ENCODE assay signal across 24 cellular contexts in genomic region chr14:45271858-45272537, GRCh38.
"Had no signal": no experiment of that assay in that cellular context is flagged by ENCODE, and none has a peak within 500 bp of the region (broad histone marks: within the 10 kb centered on the region; RNA-seq: fewer than 3 reads in every experiment).

No MANE protein-coding gene starts in this region.

- H3K9me3 Mint-ChIP-seq: naive thymus-derived CD4-positive, alpha-beta T cell; natural killer cell treated with Interleukin-12 subunit alpha and Interleukin-12 subunit beta and Interleukin-15 and Interleukin-18, amount 100 ng/mL, for 72 hours; stimulated activated effector memory CD8-positive, alpha-beta T cell treated with anti-CD3 and anti-CD28 coated beads, Interleukin-12 subunit alpha, Interleukin-12 subunit beta, amount 100 ng/mL, for 72 hours; stimulated activated naive CD8-positive, alpha-beta T cell treated with anti-CD3 and anti-CD28 coated beads, Interleukin-15, Interleukin-2, amounts not matched to agents 100 ng/mL and 50 ng/mL, for 24 hours had no signal

- H2AFZ ChIP-seq: hepatocyte had no signal

- H3K4me3 ChIP-seq: hepatocyte, left ventricle myocardium inferior, lung, mucosa of descending colon, ovary, right atrium auricular region, sigmoid colon, spleen, suprapubic skin, thoracic aorta, tibial artery, upper lobe of right lung had no signal

- H3K27ac ChIP-seq: hepatocyte, left ventricle myocardium inferior, ovary, right atrium auricular region, sigmoid colon, spleen, suprapubic skin, thoracic aorta, tibial artery, upper lobe of right lung had no signal

- H3K27me3 ChIP-seq: hepatocyte, ovary, right atrium auricular region, sigmoid colon, spleen, suprapubic skin, tibial artery, upper lobe of right lung had no signal

- H3K36me3 ChIP-seq: left ventricle myocardium inferior, ovary, right atrium auricular region, sigmoid colon, spleen, suprapubic skin, thoracic aorta, tibial artery, upper lobe of right lung had no signal

- H3K27me3 Mint-ChIP-seq: natural killer cell treated with Interleukin-12 subunit alpha and Interleukin-12 subunit beta and Interleukin-15 and Interleukin-18, amount 100 ng/mL, for 72 hours; progenitor cell of endocrine pancreas; stimulated activated naive CD8-positive, alpha-beta T cell treated with anti-CD3 and anti-CD28 coated beads, Interleukin-15, Interleukin-2, amounts not matched to agents 100 ng/mL and 50 ng/mL, for 24 hours had no signal

- DNase-seq: islet precursor cell; left ventricle myocardium inferior; midbrain; mucosa of descending colon; naive thymus-derived CD4-positive, alpha-beta T cell; ovary; sigmoid colon; small intestine; spleen; stimulated activated CD4-positive, alpha-beta T cell treated with anti-CD3 and anti-CD28 coated beads, Interleukin-4, amount 100 ng/mL, for 24 hours; stimulated activated naive CD4-positive, alpha-beta T cell; tibial artery; trophoblast cell; upper lobe of right lung had no signal

- H3K4me3 Mint-ChIP-seq: naive thymus-derived CD4-positive, alpha-beta T cell; natural killer cell treated with Interleukin-12 subunit alpha and Interleukin-12 subunit beta and Interleukin-15 and Interleukin-18, amount 100 ng/mL, for 72 hours; stimulated activated effector memory CD8-positive, alpha-beta T cell treated with anti-CD3 and anti-CD28 coated beads, Interleukin-12 subunit alpha, Interleukin-12 subunit beta, amount 100 ng/mL, for 72 hours; stimulated activated naive CD8-positive, alpha-beta T cell treated with anti-CD3 and anti-CD28 coated beads, Interleukin-15, Interleukin-2, amounts not matched to agents 100 ng/mL and 50 ng/mL, for 24 hours had no signal

- H3K4me1 Mint-ChIP-seq: naive thymus-derived CD4-positive, alpha-beta T cell had no signal

- ATAC-seq: mucosa of descending colon; naive thymus-derived CD4-positive, alpha-beta T cell; natural killer cell treated with Interleukin-12 subunit alpha and Interleukin-12 subunit beta and Interleukin-15 and Interleukin-18, amount 100 ng/mL, for 72 hours; stimulated activated effector memory CD8-positive, alpha-beta T cell treated with anti-CD3 and anti-CD28 coated beads, Interleukin-12 subunit alpha, Interleukin-12 subunit beta, amount 100 ng/mL, for 72 hours; upper lobe of right lung had no signal

- H3K79me2 ChIP-seq: hepatocyte had no signal

- FAIRE-seq: small intestine, urothelium cell line had no signal

- H3K36me3 Mint-ChIP-seq: naive thymus-derived CD4-positive, alpha-beta T cell; natural killer cell treated with Interleukin-12 subunit alpha and Interleukin-12 subunit beta and Interleukin-15 and Interleukin-18, amount 100 ng/mL, for 72 hours; stimulated activated effector memory CD8-positive, alpha-beta T cell treated with anti-CD3 and anti-CD28 coated beads, Interleukin-12 subunit alpha, Interleukin-12 subunit beta, amount 100 ng/mL, for 72 hours had no signal

- H3K27ac Mint-ChIP-seq: naive thymus-derived CD4-positive, alpha-beta T cell; natural killer cell treated with Interleukin-12 subunit alpha and Interleukin-12 subunit beta and Interleukin-15 and Interleukin-18, amount 100 ng/mL, for 72 hours; progenitor cell of endocrine pancreas; stimulated activated effector memory CD8-positive, alpha-beta T cell treated with anti-CD3 and anti-CD28 coated beads, Interleukin-12 subunit alpha, Interleukin-12 subunit beta, amount 100 ng/mL, for 72 hours; stimulated activated naive CD8-positive, alpha-beta T cell treated with anti-CD3 and anti-CD28 coated beads, Interleukin-15, Interleukin-2, amounts not matched to agents 100 ng/mL and 50 ng/mL, for 24 hours had no signal

- H3K4me2 ChIP-seq: hepatocyte had no signal

- H3K9me3 ChIP-seq: left ventricle myocardium inferior, mucosa of descending colon, ovary, right atrium auricular region, sigmoid colon, spleen, suprapubic skin, thoracic aorta, tibial artery, upper lobe of right lung had no signal

- H3K4me1 ChIP-seq: sigmoid colon, spleen, suprapubic skin, upper lobe of right lung had no signal
